Comparison of ENCODE assay signal across 14 cellular contexts in the genomic region with DNA sequence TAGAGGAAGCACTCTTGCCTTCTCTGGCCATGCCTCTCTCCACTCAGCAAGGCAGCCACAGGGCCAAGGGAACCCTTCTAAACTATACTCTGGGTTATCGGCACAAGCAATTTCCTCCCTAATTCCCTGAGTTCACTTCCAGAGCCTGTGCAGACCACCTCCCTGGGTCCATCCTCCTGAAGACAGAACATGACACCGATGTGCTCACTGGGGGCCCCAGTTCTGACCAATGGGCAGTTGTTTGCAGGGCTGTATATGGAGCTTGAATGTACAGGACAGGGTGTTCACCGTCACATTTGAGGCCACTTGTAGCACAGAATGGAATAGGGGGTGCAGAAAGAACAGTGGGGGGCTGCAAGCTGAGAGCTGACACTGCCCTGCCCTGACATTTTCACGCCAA.
DNase-seq lines count a peak whose midpoint lies in the region; ATAC-seq, FAIRE-seq and TF ChIP-seq lines count a peak whose summit lies in the region.
"Had no signal": no experiment of that assay in that cellular context is flagged by ENCODE, and none has a peak within 500 bp of the region (broad histone marks: within the 10 kb centered on the region; RNA-seq: fewer than 3 reads in every experiment).

No MANE protein-coding gene starts in this region.

- ATAC-seq in Right ventricle myocardium inferior = no peak
- no peak for ATAC-seq in heart left ventricle
- ATAC-seq in HG02763 (IDR thresholded peaks at IDR 0.05; ENCODE audit: unreplicated experiment) = no peak
- no peak for ATAC-seq in activated CD4-positive, CD25-positive, alpha-beta regulatory T cell treated with anti-CD3 and anti-CD28 coated beads, Interleukin-2, amount 50 U/mL, for 24 hours

- H3K79me1 ChIP-seq in H1 (ENCODE audit: low read depth, low read length) (no peaks in the 10 kb centered on the region), neuronal stem cell (ENCODE audit: low read depth, low read length) (no peaks in the 10 kb centered on the region)

- H2BK15ac ChIP-seq in H1 (ENCODE audit: low read length) = no peak overlapping the region
- H2BK15ac ChIP-seq in neuronal stem cell (ENCODE audit: low read length) = no peak overlapping the region

- H3K9me3 ChIP-seq in heart left ventricle (no peaks in the 10 kb centered on the region), H1 (ENCODE audit: insufficient read depth in 2 of 2, low read depth in 1 of 2, low read length in 1 of 2) (no peaks in the 10 kb centered on the region), neuronal stem cell (replicated peaks in 1 of 2; ENCODE audit: control insufficient read depth in 2 of 2, insufficient read depth in 1 of 2, low read depth in 1 of 2, low read length in 2 of 2) (no peaks in the 10 kb centered on the region)
- H3K9me3 ChIP-seq: HAP-1 had no signal

- H4K91ac ChIP-seq in H1 (replicated peaks; ENCODE audit: insufficient read length, low read length) (no peak overlapping the region), neuronal stem cell (ENCODE audit: low read depth, low read length, poor library complexity) (no peak overlapping the region)

- no peak overlapping the region for H4K8ac ChIP-seq in H1 (ENCODE audit: extremely low read depth, insufficient read depth, low read length)
- H4K8ac ChIP-seq in neuronal stem cell (ENCODE audit: low read depth, low read length) = no peak overlapping the region

- H2AFZ ChIP-seq in H1 (ENCODE audit: low read length) (peak overlapping the region; percentile 4; the same call in 1 of the 2 replicates), neuronal stem cell (ENCODE audit: low read length) (peak overlapping the region; percentile 40)

- POLR2A ChIA-PET in H1 (lab: Charles Lee; ENCODE audit: partially characterized antibody) = no interaction called here

- H2BK12ac ChIP-seq in H1 (ENCODE audit: low read depth, low read length) (no peak overlapping the region), neuronal stem cell (ENCODE audit: low read length) (no peak overlapping the region)

- WGBS in heart left ventricle, 4 donors = 78 to 84% (median 80%) methylated on average over 2 to 4 of the region's 4 CpGs
- WGBS in H1 (ENCODE audit: extremely low coverage in 1 of 2, insufficient coverage in 1 of 2, insufficient read length in 1 of 2, insufficient replicate concordance in 2 of 2, low coverage in 1 of 2, low lambda C conversion rate in 2 of 2, missing lambda C conversion rate in 1 of 2), 2 experiments = 90% methylated on average over 4 of the region's 4 CpGs; no CpG with 5 or more reads in 1 of the 2 experiments
- no CpG with 5 or more reads among the region's 4 CpGs for WGBS in neuronal stem cell (ENCODE audit: extremely low coverage in 2 of 2, insufficient read length in 2 of 2, insufficient replicate concordance in 1 of 2), 2 donors

- H2BK120ac ChIP-seq in H1 (replicated peaks; ENCODE audit: low read depth, low read length) (no peak overlapping the region), neuronal stem cell (ENCODE audit: low read depth, low read length) (no peak overlapping the region)

- no peak for TF ChIP-seq EP300 in H1 (IDR thresholded peaks at IDR 0.05; ENCODE audit: borderline replicate concordance in 1 of 2, low read depth in 2 of 2, low read length in 2 of 2)

- no peak overlapping the region for H3K14ac ChIP-seq in H1 (ENCODE audit: insufficient read length)
- H3K14ac ChIP-seq in neuronal stem cell (ENCODE audit: low read length) = no peak overlapping the region

- H3K36me3 ChIP-seq in heart left ventricle = no peaks in the 10 kb centered on the region
- H3K36me3 ChIP-seq in H1 (ENCODE audit: control insufficient read depth in 2 of 4, insufficient read depth in 4 of 4, low read length in 3 of 4) = no peaks in the 10 kb centered on the region
- no peaks in the 10 kb centered on the region for H3K36me3 ChIP-seq in neuronal stem cell (replicated peaks in 1 of 2; ENCODE audit: control insufficient read depth in 2 of 2, insufficient read depth in 2 of 2, low read length in 2 of 2)
- H3K36me3 ChIP-seq: HAP-1 had no signal

- no peak overlapping the region for H3K4ac ChIP-seq in H1 (replicated peaks; ENCODE audit: insufficient read length, low read depth, low read length)
- no peak overlapping the region for H3K4ac ChIP-seq in neuronal stem cell (ENCODE audit: low read length)

- CTCF ChIA-PET in H1 (lab: Charles Lee; ENCODE audit: partially characterized antibody) = interaction anchor here (1.2 kb wide), 2 partner anchors 29 to 91 kb away, joined by 3 to 4 read pairs; no protein-coding TSS in a partner anchor

- no peak for TF ChIP-seq CTCF in heart left ventricle (IDR thresholded peaks at IDR 0.05)
- TF ChIP-seq CTCF in H1 (IDR thresholded peaks at IDR 0.05; ENCODE audit: control extremely low read depth in 1 of 3, insufficient read depth in 1 of 3, low read depth in 1 of 3, low read length in 3 of 3) = no peak

- H3K9ac ChIP-seq in H1 (replicated peaks in 1 of 4; ENCODE audit: extremely low read depth in 1 of 4, low read depth in 3 of 4, low read length in 3 of 4) = no peak overlapping the region
- no peak overlapping the region for H3K9ac ChIP-seq in neuronal stem cell (ENCODE audit: low read depth, low read length, poor library complexity)
- H3K9ac ChIP-seq: BLaER1 treated with 17β-estradiol and CSF1 and Interleukin-3, amounts not matched to agents 10 nM and 100 nM had no signal

- H3K4me3 ChIP-seq in heart left ventricle (no peak overlapping the region), H1 (ENCODE audit: extremely low read depth in 1 of 4, insufficient read depth in 2 of 4, low read depth in 3 of 4, low read length in 4 of 4) (no peak overlapping the region), neuronal stem cell (ENCODE audit: low read length in 2 of 2) (no peak overlapping the region)
- H3K4me3 ChIP-seq: BLaER1 treated with 17β-estradiol and CSF1 and Interleukin-3, amounts not matched to agents 10 nM and 100 nM; HAP-1 had no signal

- intact Hi-C loops in Right ventricle myocardium inferior (cut with DNase I) = no loop called here
- intact Hi-C loops in heart left ventricle (cut with DNase I) = no loop called here

- no peak overlapping the region for H3K56ac ChIP-seq in H1 (replicated peaks; ENCODE audit: insufficient read length, low read depth, low read length)

- H3K18ac ChIP-seq in H1 (ENCODE audit: extremely low read depth, low read length) (no peak overlapping the region), neuronal stem cell (ENCODE audit: low read length) (no peak overlapping the region)

- H4K20me1 ChIP-seq in H1 (replicated peaks in 1 of 2; ENCODE audit: control insufficient read depth in 1 of 2, insufficient read depth in 2 of 2, low read length in 2 of 2) = no peaks in the 10 kb centered on the region
- H4K20me1 ChIP-seq: BLaER1 treated with 17β-estradiol and CSF1 and Interleukin-3, amounts not matched to agents 10 nM and 100 nM had no signal

- H3K4me1 ChIP-seq in heart left ventricle (no peaks in the 10 kb centered on the region), H1 (replicated peaks in 1 of 4; ENCODE audit: control insufficient read depth in 3 of 4, insufficient read depth in 4 of 4, low read length in 3 of 4) (no peaks in the 10 kb centered on the region), neuronal stem cell (ENCODE audit: control insufficient read depth in 2 of 2, insufficient read depth in 1 of 2, low read depth in 1 of 2, low read length in 2 of 2) (no peaks in the 10 kb centered on the region)
- H3K4me1 ChIP-seq: BLaER1 treated with 17β-estradiol and CSF1 and Interleukin-3, amounts not matched to agents 10 nM and 100 nM; HAP-1 had no signal

- H4K5ac ChIP-seq in H1 (ENCODE audit: insufficient read length, low read depth, low read length) = no peak overlapping the region

- no peaks in the 10 kb centered on the region for H3K79me2 ChIP-seq in H1 (ENCODE audit: control insufficient read depth in 1 of 2, insufficient read depth in 2 of 2, low read length in 2 of 2)

- FAIRE-seq in H1 (lab: Jason Lieb, UNC) = no peak

- no peaks in the 10 kb centered on the region for H3K23me2 ChIP-seq in H1 (ENCODE audit: low read depth, low read length)

- DNase-seq in Right ventricle myocardium inferior (ENCODE audit: missing footprints) (peak; percentile 11), heart left ventricle (no peak), H1 (ENCODE audit: low read depth in 1 of 2, low spot score in 2 of 2) (no peak), neuronal stem cell (ENCODE audit: low spot score) (no peak), SHP77 (lab: John Stamatoyannopoulos, UW) (no peak)
- DNase-seq: 8988T; Calu3; CD4-positive, alpha-beta T cell; DMS 273 treated with DMSO at 0.1 percent for 48 hours; GOT3 had no signal

- TF ChIP-seq POLR2A in heart left ventricle (IDR thresholded peaks at IDR 0.05) (no peak), H1 (IDR thresholded peaks at IDR 0.05; ENCODE audit: control extremely low read depth in 1 of 2, low read depth in 2 of 2, low read length in 2 of 2) (no peak)

- no peak overlapping the region for H2BK20ac ChIP-seq in H1 (ENCODE audit: low read length)

- TF ChIP-seq RAD21 in H1 (IDR thresholded peaks at IDR 0.05 in 1 of 2, conservative IDR thresholded peaks at IDR 0.05 in 1 of 2; ENCODE audit: low read depth in 2 of 2, low read length in 2 of 2) = no peak

- no peak overlapping the region for H2AK5ac ChIP-seq in H1 (ENCODE audit: low read depth, low read length)
- H2AK5ac ChIP-seq in neuronal stem cell (ENCODE audit: low read depth, low read length) = no peak overlapping the region

- H3K27ac ChIP-seq in heart left ventricle (no peak overlapping the region), H1 (ENCODE audit: low read depth, low read length) (no peak overlapping the region), neuronal stem cell (replicated peaks; ENCODE audit: low read length) (no peak overlapping the region)
- H3K27ac ChIP-seq: BLaER1 treated with 17β-estradiol and CSF1 and Interleukin-3, amounts not matched to agents 10 nM and 100 nM had no signal

- no peak overlapping the region for H2BK5ac ChIP-seq in H1 (ENCODE audit: low read depth, low read length)
- H2BK5ac ChIP-seq in neuronal stem cell (ENCODE audit: low read length) = no peak overlapping the region

- H3K27me3 ChIP-seq in heart left ventricle = no peaks in the 10 kb centered on the region
- H3K27me3 ChIP-seq in H1 (replicated peaks in 1 of 4; ENCODE audit: control insufficient read depth in 3 of 4, extremely low read depth in 1 of 4, insufficient read depth in 3 of 4, low read length in 3 of 4) = no peaks in the 10 kb centered on the region
- H3K27me3 ChIP-seq in neuronal stem cell (ENCODE audit: control insufficient read depth in 3 of 3, insufficient read depth in 3 of 3, low read depth in 1 of 3, low read length in 3 of 3) = no peaks in the 10 kb centered on the region
- H3K27me3 ChIP-seq: BLaER1 treated with 17β-estradiol and CSF1 and Interleukin-3, amounts not matched to agents 10 nM and 100 nM had no signal

- no peak overlapping the region for H3K23ac ChIP-seq in H1 (ENCODE audit: insufficient read length)
- H3K23ac ChIP-seq in neuronal stem cell (ENCODE audit: low read depth, low read length, poor library complexity) = no peak overlapping the region

- no peak overlapping the region for H3K4me2 ChIP-seq in H1 (ENCODE audit: insufficient read depth in 1 of 2, low read depth in 2 of 2, low read length in 2 of 2)
- no peak overlapping the region for H3K4me2 ChIP-seq in neuronal stem cell (ENCODE audit: insufficient read depth, low read length, poor library complexity, severe bottlenecking)
- H3K4me2 ChIP-seq: BLaER1 treated with 17β-estradiol and CSF1 and Interleukin-3, amounts not matched to agents 10 nM and 100 nM had no signal

TF ChIP-seq in H1, 55 proteins besides CTCF, POLR2A, EP300 and RAD21 (continues in another document):
- no peak for TF ChIP-seq NANOG (IDR thresholded peaks at IDR 0.05; ENCODE audit: insufficient read depth, low read depth, low read length, poor library complexity, severe bottlenecking)
